ENCODE assay signal across 16 cellular contexts in genomic region chr2:143426296-143426695, GRCh38.
DNase-seq lines count a peak whose midpoint lies in the region; ATAC-seq, FAIRE-seq and TF ChIP-seq lines count a peak whose summit lies in the region.
"Had no signal": no experiment of that assay in that cellular context is flagged by ENCODE, and none has a peak within 500 bp of the region (broad histone marks: within the 10 kb centered on the region; RNA-seq: fewer than 3 reads in every experiment).

No MANE protein-coding gene starts in this region.

- no peak overlapping the region for H3K9ac ChIP-seq in mesenchymal stem cell (ENCODE audit: low read length)

- H3K36me3 ChIP-seq in bronchial epithelial cell (ENCODE audit: control insufficient read depth, insufficient read depth, low read length) (no peaks in the 10 kb centered on the region), mesenchymal stem cell (ENCODE audit: control insufficient read depth in 1 of 2, insufficient read depth in 2 of 2, low read depth in 1 of 2, low read length in 2 of 2) (no peaks in the 10 kb centered on the region)

- WGBS in mesenchymal stem cell: 65% methylated on average over 4 of the region's 4 CpGs

- H3K79me1 ChIP-seq in mesenchymal stem cell (replicated peaks; ENCODE audit: low read length, poor library complexity, severe bottlenecking): no peaks in the 10 kb centered on the region

- H4K91ac ChIP-seq in mesenchymal stem cell (ENCODE audit: low read length): no peak overlapping the region

- no peak overlapping the region for H2BK15ac ChIP-seq in mesenchymal stem cell (ENCODE audit: low read depth, poor library complexity, severe bottlenecking)

- TF ChIP-seq CTCF in bronchial epithelial cell (IDR thresholded peaks at IDR 0.05; ENCODE audit: insufficient read depth, low read length, severe bottlenecking): no peak

- no peak overlapping the region for H3K4me2 ChIP-seq in mesenchymal stem cell (ENCODE audit: low read length, poor library complexity, severe bottlenecking)

- no peaks in the 10 kb centered on the region for H3K9me3 ChIP-seq in mesenchymal stem cell (ENCODE audit: control insufficient read depth, low read length)
- H3K9me3 ChIP-seq: psoas muscle had no signal

- H2AK5ac ChIP-seq in mesenchymal stem cell (ENCODE audit: low read length, severe bottlenecking): no peak overlapping the region

- no peak overlapping the region for H2BK12ac ChIP-seq in mesenchymal stem cell (ENCODE audit: low read length in 2 of 2)

- H2BK5ac ChIP-seq in mesenchymal stem cell (ENCODE audit: low read depth, low read length, poor library complexity, severe bottlenecking): no peak overlapping the region

- H2AFZ ChIP-seq in mesenchymal stem cell (ENCODE audit: low read depth, low read length): no peak overlapping the region

- peak; percentile 62 for FAIRE-seq in bronchial epithelial cell (lab: Jason Lieb, UNC)

- no peak overlapping the region for H3K14ac ChIP-seq in mesenchymal stem cell (ENCODE audit: low read length in 2 of 2)

- H3K23ac ChIP-seq in mesenchymal stem cell (ENCODE audit: low read length in 2 of 2): no peak overlapping the region

- no peak overlapping the region for H3K4ac ChIP-seq in mesenchymal stem cell (ENCODE audit: low read depth in 1 of 2, low read length in 2 of 2)

- H4K8ac ChIP-seq in mesenchymal stem cell (ENCODE audit: low read length): no peak overlapping the region

- DNase-seq in AG20443 (ENCODE audit: low spot score) (peak; percentile 61), M059J (ENCODE audit: low read depth) (peak; percentile 78), bronchial epithelial cell (ENCODE audit: low read depth) (peak; percentile 87), mesenchymal stem cell (peak; percentile 63), epidermal melanocyte (ENCODE audit: insufficient read length, low spot score) (no peak)
- no peak for DNase-seq in effector CD8-positive, alpha-beta T cell (lab: John Stamatoyannopoulos, UW)
- DNase-seq: activated CD4-positive, alpha-beta memory T cell treated with anti-CD3 and anti-CD28 coated beads, Interleukin-2, amount 10 ng/mL, durations not matched to agents 7 days and 5 days; activated effector memory CD4-positive, alpha-beta T cell treated with anti-CD3 and anti-CD28 coated beads, Interleukin-2, amount 50 U/mL, for 16 hours; CD4-positive, alpha-beta memory T cell; immature natural killer cell; KBM-7; NCI-H187; psoas muscle; stimulated activated CD4-positive, alpha-beta T cell treated with anti-CD3 and anti-CD28 coated beads, Interleukin-4, amount 100 ng/mL, for 4 hours had no signal

- no peak overlapping the region for H3K18ac ChIP-seq in mesenchymal stem cell (ENCODE audit: low read depth in 1 of 2, low read length in 2 of 2)

- H3K4me3 ChIP-seq in bronchial epithelial cell (ENCODE audit: low read depth, low read length) (no peak overlapping the region), mesenchymal stem cell (ENCODE audit: insufficient read depth in 1 of 2, low read depth in 1 of 2, low read length in 2 of 2) (no peak overlapping the region)
- H3K4me3 ChIP-seq: psoas muscle had no signal

- H3K27ac ChIP-seq in mesenchymal stem cell (ENCODE audit: low read length, poor library complexity, severe bottlenecking): peak overlapping the region; percentile 57
- H3K27ac ChIP-seq: psoas muscle had no signal

- no peak overlapping the region for H2BK120ac ChIP-seq in mesenchymal stem cell (ENCODE audit: low read depth, low read length)

- H3K27me3 ChIP-seq in bronchial epithelial cell (ENCODE audit: control insufficient read depth, insufficient read depth, low read length) (no peaks in the 10 kb centered on the region), mesenchymal stem cell (ENCODE audit: control insufficient read depth in 1 of 2, insufficient read depth in 1 of 2, low read length in 2 of 2) (no peaks in the 10 kb centered on the region)

- ATAC-seq in GM18861 (IDR thresholded peaks at IDR 0.05; ENCODE audit: unreplicated experiment) (no peak), HG03354 (IDR thresholded peaks at IDR 0.05; ENCODE audit: poor library complexity, severe bottlenecking, unreplicated experiment) (no peak)
- ATAC-seq: psoas muscle had no signal

- H3K4me1 ChIP-seq in mesenchymal stem cell (ENCODE audit: control insufficient read depth, insufficient read depth, low read depth, low read length): no peaks in the 10 kb centered on the region
- H3K4me1 ChIP-seq: psoas muscle had no signal

Comparison
In these comparisons a context has a peak if more than half of its experiments do, and no peak if none do; other contexts are left out.
1. DNase-seq: peak in AG20443 (single experiment), M059J (single experiment), bronchial epithelial cell (single experiment) and mesenchymal stem cell (single experiment); none in effector CD8-positive, alpha-beta T cell (single experiment) and epidermal melanocyte (single experiment).